In genomic region chr2:152046940-152047339, GRCh38 we compare ENCODE assay signal across 12 cellular contexts. TPM values are rescaled to one million over a fixed set of nuclear protein-coding genes. Genes with fewer than 3 reads are reported as not detected.
DNase-seq lines count a peak whose midpoint lies in the region; ATAC-seq and FAIRE-seq lines count a peak whose summit lies in the region.
"Had no signal": no experiment of that assay in that cellular context is flagged by ENCODE, and none has a peak within 500 bp of the region (broad histone marks: within the 10 kb centered on the region; RNA-seq: fewer than 3 reads in every experiment).

No MANE protein-coding gene starts in this region.

- ATAC-seq in GM18511 (IDR thresholded peaks at IDR 0.05; ENCODE audit: unreplicated experiment) (peak; percentile 64), GM21447 (IDR thresholded peaks at IDR 0.05; ENCODE audit: unreplicated experiment) (peak; percentile 84), HG03103 (IDR thresholded peaks at IDR 0.05; ENCODE audit: low read depth, unreplicated experiment) (peak; percentile 68), sciatic nerve (no peak)
- ATAC-seq: activated CD4-positive, alpha-beta T cell treated with anti-CD3 and anti-CD28 coated beads for 36 hours had no signal

- intact Hi-C loops in sciatic nerve (cut with DNase I): no loop called here

- DNase-seq in SK-N-DZ (ENCODE audit: low spot score) (peak; percentile 20), NCI-H1436 treated with DMSO at 0.1 percent for 48 hours (lab: John Stamatoyannopoulos, UW) (no peak), sciatic nerve (ENCODE audit: low spot score) (no peak), frontal cortex (ENCODE audit: low spot score in 2 of 2) (no peak)
- no peak for DNase-seq in activated CD8-positive, alpha-beta memory T cell treated with anti-CD3 and anti-CD28 coated beads, Interleukin-2, amount 50 U/mL, for 48 hours
- DNase-seq: activated CD4-positive, alpha-beta T cell treated with anti-CD3 and anti-CD28 coated beads for 36 hours; DND-41; NCI-H1694; nucleus accumbens had no signal

- no peak for FAIRE-seq in frontal cortex (lab: Jason Lieb, UNC)

RNA-seq across cellular contexts. Expression of gene CACNB4, which starts 51.9 kb away (rescaled TPM):
- 4.7 and 6.2 TPM in 2 replicates for polyA plus RNA-seq in SK-N-DZ (2014; cell fraction: cytosol; rRNA removed)
- 27.7 and 39.9 TPM in 2 replicates for polyA plus RNA-seq in SK-N-DZ (2014; cell fraction: nucleus; rRNA removed)
- 11.4 TPM for total RNA-seq in sciatic nerve
- total RNA-seq in frontal cortex: 42.4 TPM
